In the genomic region with DNA sequence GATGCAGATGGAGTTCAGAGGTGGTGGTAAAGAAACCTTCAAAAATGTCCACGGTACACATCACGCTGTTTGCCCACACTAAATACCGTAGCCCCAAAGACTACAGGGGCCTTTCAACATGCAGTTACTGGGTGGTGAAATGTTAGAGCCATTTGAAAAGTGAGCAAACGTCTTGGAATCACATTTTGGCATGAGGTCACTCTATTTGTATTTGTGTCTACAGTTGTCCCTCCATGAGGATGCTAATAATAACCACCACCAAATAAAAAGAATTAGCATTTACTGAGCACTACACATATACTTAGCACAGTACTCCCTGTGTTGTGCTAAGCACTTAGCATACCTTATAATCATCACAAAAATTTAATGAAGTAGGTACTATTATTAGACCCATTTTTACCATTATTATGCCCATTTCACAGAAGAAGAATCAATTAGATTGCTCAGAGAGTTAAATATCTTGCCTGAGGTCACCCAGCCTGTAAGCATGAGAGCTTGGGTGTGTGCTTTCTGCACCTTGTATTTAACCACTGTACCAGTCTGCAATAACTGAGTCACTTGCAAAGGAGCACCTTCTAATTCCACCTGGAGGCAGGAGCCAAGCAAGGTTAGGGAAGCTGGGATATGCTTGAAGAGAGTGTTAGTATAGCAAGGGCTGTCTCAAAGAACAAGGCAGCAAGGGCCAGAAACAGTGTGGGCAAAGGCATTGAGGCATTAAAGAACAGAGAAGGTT, we compare ENCODE assay signal across 18 cellular contexts. TPM values are rescaled to one million over a fixed set of nuclear protein-coding genes. Genes with fewer than 3 reads are reported as not detected.
A peak's percentile ranks its signal among the peaks of the same experiment; 100 is the strongest.
DNase-seq lines count a peak whose midpoint lies in the region; ATAC-seq and TF ChIP-seq lines count a peak whose summit lies in the region.
"Had no signal": no experiment of that assay in that cellular context is flagged by ENCODE, and none has a peak within 500 bp of the region (broad histone marks: within the 10 kb centered on the region; RNA-seq: fewer than 3 reads in every experiment).

No MANE protein-coding gene starts in this region.

- no peaks in the 10 kb centered on the region for H3K36me3 Mint-ChIP-seq in activated T-cell treated with anti-CD3 and anti-CD28 coated beads, Interleukin-2, amount 50 U/mL, for 72 hours (ENCODE audit: insufficient read depth in 2 of 2)
- H3K36me3 Mint-ChIP-seq: CD4-positive, alpha-beta memory T cell had no signal

- no peaks in the 10 kb centered on the region for H3K27me3 Mint-ChIP-seq in activated T-cell treated with anti-CD3 and anti-CD28 coated beads, Interleukin-2, amount 50 U/mL, for 72 hours (ENCODE audit: low read depth)
- H3K27me3 Mint-ChIP-seq: B cell; CD4-positive, alpha-beta memory T cell had no signal

- BruUV-seq in PC-3 (replicated peaks; lab: Mats Ljungman, UMichigan): no TSS peak

- H2AFZ ChIP-seq in PC-3 (ENCODE audit: low read length): no peak overlapping the region

- peaks cover 0 to 25% (median 0%) of the 10 kb centered on the region in 11 experiments; a peak in 4 of 22 replicates for H3K36me3 ChIP-seq in BLaER1 treated with 17β-estradiol and CSF1 and Interleukin-3, amounts not matched to agents 10 nM and 100 nM
- no peaks in the 10 kb centered on the region for H3K36me3 ChIP-seq in PC-3 (ENCODE audit: low read depth, low read length)
- no peaks in the 10 kb centered on the region for H3K36me3 ChIP-seq in mesodermal cell (ENCODE audit: control insufficient read depth, insufficient read depth, low read length)

- H3K4me1 Mint-ChIP-seq in activated T-cell treated with anti-CD3 and anti-CD28 coated beads, Interleukin-2, amount 50 U/mL, for 72 hours (ENCODE audit: low read depth): peaks cover 26% of the 10 kb centered on the region

- TF ChIP-seq CTCF in PC-3 (conservative IDR thresholded peaks at IDR 0.05; ENCODE audit: low read depth, low read length) (no peak), epithelial cell of esophagus (IDR thresholded peaks at IDR 0.05; ENCODE audit: insufficient read depth, low read depth, low read length, missing control alignments) (no peak)

- H3K4me3 ChIP-seq in BLaER1 treated with 17β-estradiol and CSF1 and Interleukin-3, amounts not matched to agents 10 nM and 100 nM: no peak overlapping the region
- H3K4me3 ChIP-seq in PC-3 (ENCODE audit: low read length) (no peak overlapping the region), epithelial cell of esophagus (ENCODE audit: low read length) (no peak overlapping the region), mesodermal cell (ENCODE audit: extremely low read depth, insufficient read depth, low read length, poor library complexity, severe bottlenecking) (no peak overlapping the region)

- POLR2A ChIA-PET in PC-3 (lab: Charles Lee; ENCODE audit: unreplicated experiment): interaction anchor here (0.6 kb wide), 1 partner anchor 192 kb away, joined by 6 read pairs; no protein-coding TSS in a partner anchor

- H3K79me2 ChIP-seq in PC-3 (ENCODE audit: low read length): no peaks in the 10 kb centered on the region

- peak overlapping the region in 10 of 11 experiments; percentile 91 to 99 (median 98); a peak in 18 of 22 replicates for H3K27ac ChIP-seq in BLaER1 treated with 17β-estradiol and CSF1 and Interleukin-3, amounts not matched to agents 10 nM and 100 nM
- H3K27ac ChIP-seq in PC-3 (ENCODE audit: low read length) (peak overlapping the region; percentile 75), mesodermal cell (ENCODE audit: low read depth, low read length, severe bottlenecking) (peak overlapping the region; percentile 78)

- H3K4me1 ChIP-seq in BLaER1 treated with 17β-estradiol and CSF1 and Interleukin-3, amounts not matched to agents 10 nM and 100 nM: peaks cover 37 to 100% (median 80%) of the 10 kb centered on the region in 10 experiments
- H3K4me1 ChIP-seq in PC-3 (ENCODE audit: insufficient read depth, low read length) (peaks cover 47% of the 10 kb centered on the region), mesodermal cell (ENCODE audit: control insufficient read depth, insufficient read depth, low read length, poor library complexity, severe bottlenecking) (peaks cover 39% of the 10 kb centered on the region)

- H3K9me3 Mint-ChIP-seq in activated T-cell treated with anti-CD3 and anti-CD28 coated beads, Interleukin-2, amount 50 U/mL, for 72 hours: no peaks in the 10 kb centered on the region
- H3K9me3 Mint-ChIP-seq: CD4-positive, alpha-beta memory T cell; HFFc6 had no signal

- H3F3A ChIP-seq in PC-3 (ENCODE audit: low read length, unreplicated experiment): peaks cover 5% of the 10 kb centered on the region

- H3K9me2 ChIP-seq in PC-3 (replicated peaks; ENCODE audit: low read length): no peaks in the 10 kb centered on the region

- H3K27ac Mint-ChIP-seq in activated T-cell treated with anti-CD3 and anti-CD28 coated beads, Interleukin-2, amount 50 U/mL, for 72 hours: no peak overlapping the region
- H3K27ac Mint-ChIP-seq: B cell, HFFc6 had no signal

- DNase-seq in PC-3 (peak; percentile 23), epithelial cell of esophagus (ENCODE audit: low read depth) (peak; percentile 69), UCSD-AML1 (lab: John Stamatoyannopoulos, UW; ENCODE audit: unreplicated experiment) (no peak), HUDEP-2 (lab: John Stamatoyannopoulos, UW; ENCODE audit: unreplicated experiment in 76 of 76) (no peak), HuH-7 (ENCODE audit: low spot score) (no peak)
- DNase-seq in activated T-cell treated with anti-CD3 and anti-CD28 coated beads, Interleukin-2, amount 50 U/mL, for 72 hours: no peak
- DNase-seq: CD4-positive, alpha-beta memory T cell; DMS79 treated with DMSO at 0.1 percent for 48 hours; GOT3; HFFc6; NCI-H1417; NCI-H2029; NCI-H2171 treated with DMSO at 0.1 percent for 48 hours; NCI-H510A treated with DMSO at 0.1 percent for 48 hours; SHP77 had no signal

- no peaks in the 10 kb centered on the region for H4K20me1 ChIP-seq in BLaER1 treated with 17β-estradiol and CSF1 and Interleukin-3, amounts not matched to agents 10 nM and 100 nM
- no peaks in the 10 kb centered on the region for H4K20me1 ChIP-seq in PC-3 (ENCODE audit: low read length)

- H3K27me3 ChIP-seq in BLaER1 treated with 17β-estradiol and CSF1 and Interleukin-3, amounts not matched to agents 10 nM and 100 nM: no peaks in the 10 kb centered on the region
- H3K27me3 ChIP-seq in PC-3 (ENCODE audit: low read length): no peaks in the 10 kb centered on the region

- 100% methylated on average over 3 of the region's 4 CpGs; no CpG with 5 or more reads in 1 of the 2 experiments for WGBS in mesodermal cell (ENCODE audit: insufficient coverage in 2 of 2), 2 experiments

- peaks cover 0 to 16% (median 0%) of the 10 kb centered on the region in 11 experiments; a peak in 2 of 22 replicates for H3K9me3 ChIP-seq in BLaER1 treated with 17β-estradiol and CSF1 and Interleukin-3, amounts not matched to agents 10 nM and 100 nM (replicated peaks in 1 of 11)
- H3K9me3 ChIP-seq in PC-3 (ENCODE audit: low read length) (no peaks in the 10 kb centered on the region), mesodermal cell (ENCODE audit: control insufficient read depth, low read length) (no peaks in the 10 kb centered on the region)

- peak overlapping the region in 6 of 11 experiments; percentile 75 to 92 (median 86); a peak in 8 of 22 replicates for H3K4me2 ChIP-seq in BLaER1 treated with 17β-estradiol and CSF1 and Interleukin-3, amounts not matched to agents 10 nM and 100 nM
- H3K4me2 ChIP-seq in PC-3 (ENCODE audit: low read length): no peak overlapping the region

- intact Hi-C loops in PC-3 (cut with micrococcal nuclease): no loop called here

- no peak overlapping the region for H3K4me3 Mint-ChIP-seq in activated T-cell treated with anti-CD3 and anti-CD28 coated beads, Interleukin-2, amount 50 U/mL, for 72 hours
- H3K4me3 Mint-ChIP-seq: B cell; CD4-positive, alpha-beta memory T cell; HFFc6 had no signal

- CTCF ChIA-PET in PC-3 (lab: Charles Lee): interaction anchor here (1.3 kb wide), 1 partner anchor 23 kb away, joined by 4 read pairs; no protein-coding TSS in a partner anchor

- peak overlapping the region in 1 of 11 experiments; percentile 43; a peak in 2 of 22 replicates for H3K9ac ChIP-seq in BLaER1 treated with 17β-estradiol and CSF1 and Interleukin-3, amounts not matched to agents 10 nM and 100 nM
- 0 out of 2 replicates have a peak overlapping the region, but pooled peaks have one; percentile 34 for H3K9ac ChIP-seq in PC-3 (ENCODE audit: low read length)

- no peak for ATAC-seq in PC-3
- no peak for ATAC-seq in activated T-cell treated with anti-CD3 and anti-CD28 coated beads, Interleukin-2, amount 50 U/mL, for 72 hours (replicated peaks in 1 of 2)

RNA-seq across cellular contexts. Expression of gene DNTTIP2, which starts 57.4 kb away (rescaled TPM):
- 47.8 and 47.9 TPM in 2 replicates for total RNA-seq in PC-3 (2014; rRNA removed)
- 41.9 TPM for polyA plus RNA-seq in mesodermal cell (2013, experiment 1 of 2)
- 57.3 TPM for polyA plus RNA-seq in mesodermal cell (2013, experiment 2 of 2)
- total RNA-seq in activated T-cell treated with anti-CD3 and anti-CD28 coated beads, Interleukin-2, amount 50 U/mL, for 72 hours: 10 to 100 TPM; 75.7 to 85.0 TPM

Comparison
In these comparisons a context has a peak if more than half of its experiments do, and no peak if none do; other contexts are left out.
1. DNase-seq: peak in PC-3 (single experiment) and epithelial cell of esophagus (single experiment); none in UCSD-AML1 (single experiment), activated T-cell treated with anti-CD3 and anti-CD28 coated beads, Interleukin-2, amount 50 U/mL, for 72 hours (0 of 2), HUDEP-2 (0 of 76) and HuH-7 (single experiment).
2. Peak in every context shown above with its lines, with median percentiles within 50 percentile points of each other: H3K27ac ChIP-seq.